8 cellular contexts compared by ENCODE assay signal in genomic region chr10:103458720-103459119, GRCh38. TPM values are rescaled to one million over a fixed set of nuclear protein-coding genes. Genes with fewer than 3 reads are reported as not detected.
DNase-seq lines count a peak whose midpoint lies in the region; ATAC-seq and TF ChIP-seq lines count a peak whose summit lies in the region.

A gene with protein sequence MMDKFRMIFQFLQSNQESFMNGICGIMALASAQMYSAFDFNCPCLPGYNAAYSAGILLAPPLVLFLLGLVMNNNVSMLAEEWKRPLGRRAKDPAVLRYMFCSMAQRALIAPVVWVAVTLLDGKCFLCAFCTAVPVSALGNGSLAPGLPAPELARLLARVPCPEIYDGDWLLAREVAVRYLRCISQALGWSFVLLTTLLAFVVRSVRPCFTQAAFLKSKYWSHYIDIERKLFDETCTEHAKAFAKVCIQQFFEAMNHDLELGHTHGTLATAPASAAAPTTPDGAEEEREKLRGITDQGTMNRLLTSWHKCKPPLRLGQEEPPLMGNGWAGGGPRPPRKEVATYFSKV (minus strand): TSS chr10:103458900. CDS start chr10:103458751, 149 bp downstream.

- DNase-seq in COLO668 (lab: John Stamatoyannopoulos, UW; ENCODE audit: unreplicated experiment) (peak; percentile 52), GM19238 (ENCODE audit: insufficient read length, low spot score) (peak; percentile 69), A172 (ENCODE audit: low spot score) (no peak)
- DNase-seq in activated naive CD8-positive, alpha-beta T cell treated with anti-CD3 and anti-CD28 coated beads, Interleukin-2, amount 10 ng/mL, durations not matched to agents 7 days and 5 days, result no peak
- no peak for DNase-seq in activated CD8-positive, alpha-beta memory T cell treated with anti-CD3 and anti-CD28 coated beads for 24 hours
- no peak for DNase-seq in stimulated activated CD4-positive, alpha-beta T cell treated with anti-CD3 and anti-CD28 coated beads, Interleukin-4, amount 100 ng/mL, for 4 hours

- H3K4me1 Mint-ChIP-seq in activated naive CD8-positive, alpha-beta T cell treated with anti-CD3 and anti-CD28 coated beads, Interleukin-2, amount 10 ng/mL, durations not matched to agents 7 days and 5 days, result peaks cover 24% of the 10 kb centered on the region

- H3K27me3 Mint-ChIP-seq in activated naive CD8-positive, alpha-beta T cell treated with anti-CD3 and anti-CD28 coated beads, Interleukin-2, amount 10 ng/mL, durations not matched to agents 7 days and 5 days, result peaks cover 5% of the 10 kb centered on the region

- ATAC-seq in activated naive CD8-positive, alpha-beta T cell treated with anti-CD3 and anti-CD28 coated beads, Interleukin-2, amount 10 ng/mL, durations not matched to agents 7 days and 5 days (ENCODE audit: low read depth), result peak; percentile 83
- no peak for ATAC-seq in HG02623 (IDR thresholded peaks at IDR 0.05; ENCODE audit: unreplicated experiment)

- no peaks in the 10 kb centered on the region for H3K9me3 Mint-ChIP-seq in activated naive CD8-positive, alpha-beta T cell treated with anti-CD3 and anti-CD28 coated beads, Interleukin-2, amount 10 ng/mL, durations not matched to agents 7 days and 5 days

- H3K4me3 Mint-ChIP-seq in activated naive CD8-positive, alpha-beta T cell treated with anti-CD3 and anti-CD28 coated beads, Interleukin-2, amount 10 ng/mL, durations not matched to agents 7 days and 5 days, result peak within 1 kb of the TSS; percentile 44

- no peak for TF ChIP-seq RAD21 in Ishikawa (IDR thresholded peaks at IDR 0.05; ENCODE audit: low read depth)

- peaks cover 4% of the 10 kb centered on the region for H3K36me3 Mint-ChIP-seq in activated naive CD8-positive, alpha-beta T cell treated with anti-CD3 and anti-CD28 coated beads, Interleukin-2, amount 10 ng/mL, durations not matched to agents 7 days and 5 days

- H3K27ac Mint-ChIP-seq in activated naive CD8-positive, alpha-beta T cell treated with anti-CD3 and anti-CD28 coated beads, Interleukin-2, amount 10 ng/mL, durations not matched to agents 7 days and 5 days, result peak within 1 kb of the TSS; percentile 81

- TF ChIP-seq EP300 in Ishikawa (IDR thresholded peaks at IDR 0.05; ENCODE audit: borderline replicate concordance), result no peak

- POLR2A ChIA-PET in activated naive CD8-positive, alpha-beta T cell treated with anti-CD3 and anti-CD28 coated beads, Interleukin-2, amount 10 ng/mL, durations not matched to agents 7 days and 5 days (lab: Charles Lee), result interaction anchor here (1.6 to 3.3 kb wide), 2 partner anchors 12 to 13 kb away, joined by 4 to 24 read pairs; no protein-coding TSS in a partner anchor

TF ChIP-seq in Ishikawa, 13 proteins besides CTCF, POLR2A, EP300 and RAD21:
- TF ChIP-seq FOXM1 (IDR thresholded peaks at IDR 0.05; ENCODE audit: borderline replicate concordance, low read depth), result no peak
- TF ChIP-seq USF1 (IDR thresholded peaks at IDR 0.05), result peak; percentile 70

RNA-seq across cellular contexts. Expression of the gene that starts here (rescaled TPM):
- total RNA-seq in activated naive CD8-positive, alpha-beta T cell treated with anti-CD3 and anti-CD28 coated beads, Interleukin-2, amount 10 ng/mL, durations not matched to agents 7 days and 5 days, result under 1 TPM; 0.74 to 0.94 TPM
- total RNA-seq in A172 (2014; rRNA removed; shearing (Covaris generic)), result not detected in 2 replicates

Comparison
In these comparisons a context has a peak if more than half of its experiments do, and no peak if none do; other contexts are left out.
1. Peak in ATAC-seq in activated naive CD8-positive, alpha-beta T cell treated with anti-CD3 and anti-CD28 coated beads, Interleukin-2, amount 10 ng/mL, durations not matched to agents 7 days and 5 days; RNA of the gene not detected or under 1 TPM.
2. DNase-seq: peak in COLO668 (single experiment) and GM19238 (single experiment); none in activated naive CD8-positive, alpha-beta T cell treated with anti-CD3 and anti-CD28 coated beads, Interleukin-2, amount 10 ng/mL, durations not matched to agents 7 days and 5 days (single experiment), A172 (single experiment), activated CD8-positive, alpha-beta memory T cell treated with anti-CD3 and anti-CD28 coated beads for 24 hours (single experiment) and stimulated activated CD4-positive, alpha-beta T cell treated with anti-CD3 and anti-CD28 coated beads, Interleukin-4, amount 100 ng/mL, for 4 hours (0 of 2).